Comparison of ENCODE assay signal across 27 cellular contexts in genomic region chr10:95321554-95322301, GRCh38. TPM values are rescaled to one million over a fixed set of nuclear protein-coding genes. Genes with fewer than 3 reads are reported as not detected.
A peak's percentile ranks its signal among the peaks of the same experiment; 100 is the strongest.
DNase-seq lines count a peak whose midpoint lies in the region; ATAC-seq, FAIRE-seq and TF ChIP-seq lines count a peak whose summit lies in the region.
"Had no signal": no experiment of that assay in that cellular context is flagged by ENCODE, and none has a peak within 500 bp of the region (broad histone marks: within the 10 kb centered on the region; RNA-seq: fewer than 3 reads in every experiment).

No MANE protein-coding gene starts in this region.

- intact Hi-C loops in tibial artery (cut with DNase I; ENCODE audit: low total_unique reads): no loop called here

- no peaks in the 10 kb centered on the region for H3K4me1 Mint-ChIP-seq in effector memory CD8-positive, alpha-beta T cell (ENCODE audit: low read depth in 2 of 2)

- H3K27me3 ChIP-seq in rectal smooth muscle tissue (ENCODE audit: control insufficient read depth, insufficient read depth, low read length): no peaks in the 10 kb centered on the region
- no peaks in the 10 kb centered on the region for H3K27me3 ChIP-seq in tibial artery

- H3K27ac ChIP-seq in rectal smooth muscle tissue (ENCODE audit: low read depth, low read length) (peak overlapping the region; percentile 33), tibial artery (no peak overlapping the region)
- H3K27ac ChIP-seq: C4-2B, HL-60, SK-N-MC had no signal

- no peak for TF ChIP-seq CTCF in tibial artery (IDR thresholded peaks at IDR 0.05)

- TF ChIP-seq POLR2A in GM12892 (IDR thresholded peaks at IDR 0.05; ENCODE audit: low read depth, low read length): no peak

- FAIRE-seq in GM12892 (lab: Jason Lieb, UNC) (peak; percentile 38), islet of Langerhans (lab: Jason Lieb, UNC) (peak; percentile 43)

- H3K36me3 ChIP-seq in rectal smooth muscle tissue (ENCODE audit: control insufficient read depth, insufficient read depth, low read length) (peaks cover 7% of the 10 kb centered on the region), tibial artery (peaks cover 66 to 99% (median 93%) of the 10 kb centered on the region in 3 donors)

- no peak overlapping the region for H3K9ac ChIP-seq in rectal smooth muscle tissue (ENCODE audit: low read length)

- no peaks in the 10 kb centered on the region for H3K9me3 ChIP-seq in tibial artery

- H3K9me3 Mint-ChIP-seq in effector memory CD8-positive, alpha-beta T cell: no peaks in the 10 kb centered on the region
- H3K9me3 Mint-ChIP-seq: CD8-positive, alpha-beta T cell; GM23338; H9; HFFc6 had no signal

- no peaks in the 10 kb centered on the region for H3K27me3 Mint-ChIP-seq in effector memory CD8-positive, alpha-beta T cell
- H3K27me3 Mint-ChIP-seq: B cell had no signal

- H3K4me3 ChIP-seq in rectal smooth muscle tissue (ENCODE audit: low read length) (no peak overlapping the region), tibial artery (no peak overlapping the region)
- H3K4me3 ChIP-seq: GM23338, SK-N-MC had no signal

- ATAC-seq in HG03442 (IDR thresholded peaks at IDR 0.05; ENCODE audit: unreplicated experiment): no peak
- no peak for ATAC-seq in effector memory CD8-positive, alpha-beta T cell (replicated peaks)
- ATAC-seq: CD8-positive, alpha-beta T cell; GM23338 had no signal

- DNase-seq in GM12892 (ENCODE audit: insufficient read length) (no peak), RKO (ENCODE audit: low spot score) (peak; percentile 9), tibial artery (no peak)
- no peak for DNase-seq in effector memory CD8-positive, alpha-beta T cell
- no peak for DNase-seq in stimulated activated CD4-positive, alpha-beta T cell treated with anti-CD3 and anti-CD28 coated beads, Interleukin-15, amount 100 ng/mL, for 24 hours
- DNase-seq: CD8-positive, alpha-beta T cell; DMS 273 treated with DMSO at 0.1 percent for 48 hours; DMS79; H9; HFFc6; Kasumi-1; MV-4-11; NCI-H1105; NCI-H146; NCI-H1930; NCI-H446 treated with DMSO at 0.1 percent for 48 hours; NCI-H526; NCI-H82; SIG-M5 had no signal

- H3K4me3 Mint-ChIP-seq in effector memory CD8-positive, alpha-beta T cell: no peak overlapping the region
- H3K4me3 Mint-ChIP-seq: B cell; CD8-positive, alpha-beta T cell; GM23338; H9; HFFc6 had no signal

- no peaks in the 10 kb centered on the region for H3K4me1 ChIP-seq in rectal smooth muscle tissue (ENCODE audit: control insufficient read depth, insufficient read depth, low read length)
- H3K4me1 ChIP-seq in tibial artery: peaks cover 0 to 6% (median 1%) of the 10 kb centered on the region in 4 donors

- no peaks in the 10 kb centered on the region for H3K36me3 Mint-ChIP-seq in effector memory CD8-positive, alpha-beta T cell (ENCODE audit: insufficient read depth)
- H3K36me3 Mint-ChIP-seq: CD8-positive, alpha-beta T cell had no signal

- H3K27ac Mint-ChIP-seq in effector memory CD8-positive, alpha-beta T cell: no peak overlapping the region
- H3K27ac Mint-ChIP-seq: B cell; CD8-positive, alpha-beta T cell; GM23338; H9; HFFc6 had no signal

RNA-seq across cellular contexts. Expression of gene PDLIM1, which starts 30.9 kb away (rescaled TPM):
- 305 TPM for polyA plus RNA-seq in GM12892 (2012; ENCODE audit: missing spikeins)
